ENCODE assay signal across 8 cellular contexts in the genomic region with DNA sequence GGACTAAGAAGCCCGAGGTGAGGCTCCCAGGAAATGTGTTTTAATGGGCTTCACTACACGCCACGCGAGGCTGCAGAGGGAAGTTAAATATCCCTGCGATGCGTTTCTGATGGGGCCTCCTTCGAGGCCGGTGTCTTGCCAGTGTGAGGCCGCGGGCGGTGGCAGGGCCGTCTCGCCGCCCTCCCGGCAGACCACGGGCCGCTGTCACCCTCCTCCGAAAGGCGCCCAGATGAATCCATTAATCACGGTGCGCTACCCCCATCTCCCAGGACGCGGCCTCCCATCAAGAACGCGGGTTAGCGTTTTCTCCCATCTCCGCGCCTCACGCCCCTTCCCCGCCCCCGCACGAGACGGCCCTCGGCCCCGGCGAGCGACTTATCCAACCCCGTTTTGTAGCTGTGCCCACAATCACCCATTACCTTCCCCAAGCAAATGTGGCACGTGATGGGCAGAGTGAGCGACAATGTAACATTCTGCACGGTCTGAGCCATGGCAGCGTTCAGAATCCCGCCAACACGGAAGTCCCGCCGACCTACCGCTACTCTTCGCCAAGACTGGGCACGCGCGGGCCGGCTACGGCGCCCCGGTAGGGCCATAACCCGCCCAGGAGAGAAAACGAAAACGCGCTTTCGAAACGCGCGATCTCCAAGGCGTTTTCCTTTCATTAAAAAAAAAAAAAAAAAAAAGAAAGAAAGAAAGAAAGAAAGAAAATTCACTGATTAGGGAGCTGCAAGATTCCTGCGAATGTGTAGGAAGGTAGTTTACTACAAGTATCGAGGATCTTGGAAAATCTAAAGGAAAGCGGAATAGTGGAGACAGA. TPM values are rescaled to one million over a fixed set of nuclear protein-coding genes. Genes with fewer than 3 reads are reported as not detected.
DNase-seq lines count a peak whose midpoint lies in the region; ATAC-seq and TF ChIP-seq lines count a peak whose summit lies in the region.

A gene with protein sequence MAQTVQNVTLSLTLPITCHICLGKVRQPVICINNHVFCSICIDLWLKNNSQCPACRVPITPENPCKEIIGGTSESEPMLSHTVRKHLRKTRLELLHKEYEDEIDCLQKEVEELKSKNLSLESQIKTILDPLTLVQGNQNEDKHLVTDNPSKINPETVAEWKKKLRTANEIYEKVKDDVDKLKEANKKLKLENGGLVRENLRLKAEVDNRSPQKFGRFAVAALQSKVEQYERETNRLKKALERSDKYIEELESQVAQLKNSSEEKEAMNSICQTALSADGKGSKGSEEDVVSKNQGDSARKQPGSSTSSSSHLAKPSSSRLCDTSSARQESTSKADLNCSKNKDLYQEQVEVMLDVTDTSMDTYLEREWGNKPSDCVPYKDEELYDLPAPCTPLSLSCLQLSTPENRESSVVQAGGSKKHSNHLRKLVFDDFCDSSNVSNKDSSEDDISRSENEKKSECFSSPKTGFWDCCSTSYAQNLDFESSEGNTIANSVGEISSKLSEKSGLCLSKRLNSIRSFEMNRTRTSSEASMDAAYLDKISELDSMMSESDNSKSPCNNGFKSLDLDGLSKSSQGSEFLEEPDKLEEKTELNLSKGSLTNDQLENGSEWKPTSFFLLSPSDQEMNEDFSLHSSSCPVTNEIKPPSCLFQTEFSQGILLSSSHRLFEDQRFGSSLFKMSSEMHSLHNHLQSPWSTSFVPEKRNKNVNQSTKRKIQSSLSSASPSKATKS (minus strand): TSS at position 526 of the 820 bp plus-strand sequence. CDS start 35 bp downstream, at position 491.

- peak; percentile 78 for ATAC-seq in HG02588 (IDR thresholded peaks at IDR 0.05; ENCODE audit: unreplicated experiment)
- ATAC-seq in thoracic aorta (ENCODE audit: insufficient number of reproducible peaks, low FRiP score, low read depth) = peak; percentile 54

- H3K36me3 ChIP-seq in thoracic aorta = no peaks in the 10 kb centered on the region

- H3K4me3 Mint-ChIP-seq in activated naive CD8-positive, alpha-beta T cell = peak within 1 kb of the TSS; percentile 100
- peak within 1 kb of the TSS; percentile 99 for H3K4me3 Mint-ChIP-seq in osteocyte (ENCODE audit: unreplicated experiment)

- peak within 1 kb of the TSS; percentile 41 to 52 for H3K27ac ChIP-seq in thoracic aorta

- no peaks in the 10 kb centered on the region for H3K9me3 Mint-ChIP-seq in activated naive CD8-positive, alpha-beta T cell (ENCODE audit: low read depth)
- no peaks in the 10 kb centered on the region for H3K9me3 Mint-ChIP-seq in osteocyte (ENCODE audit: unreplicated experiment)

- no peaks in the 10 kb centered on the region for H3K27me3 ChIP-seq in thoracic aorta (replicated peaks; ENCODE audit: insufficient read depth)

- H3K4me1 Mint-ChIP-seq in activated naive CD8-positive, alpha-beta T cell (ENCODE audit: low read depth) = peaks cover 43% of the 10 kb centered on the region
- peaks cover 18% of the 10 kb centered on the region for H3K4me1 Mint-ChIP-seq in osteocyte (ENCODE audit: unreplicated experiment)

- H3K36me3 Mint-ChIP-seq in activated naive CD8-positive, alpha-beta T cell = peaks cover 12% of the 10 kb centered on the region
- peaks cover 4% of the 10 kb centered on the region for H3K36me3 Mint-ChIP-seq in osteocyte (ENCODE audit: unreplicated experiment)

- peak within 1 kb of the TSS; percentile 99 for H3K27ac Mint-ChIP-seq in activated naive CD8-positive, alpha-beta T cell
- H3K27ac Mint-ChIP-seq in osteocyte (ENCODE audit: unreplicated experiment) = peak within 1 kb of the TSS; percentile 97

- peak within 1 kb of the TSS; percentile 90 for H3K4me3 ChIP-seq in thoracic aorta

- H3K27me3 Mint-ChIP-seq in activated naive CD8-positive, alpha-beta T cell = no peaks in the 10 kb centered on the region
- peaks cover 5% of the 10 kb centered on the region for H3K27me3 Mint-ChIP-seq in osteocyte (ENCODE audit: unreplicated experiment)

- no peak for TF ChIP-seq CTCF in GM10266 (IDR thresholded peaks at IDR 0.05; ENCODE audit: control insufficient read depth, insufficient read depth, low read depth, missing control alignments)
- TF ChIP-seq CTCF in osteocyte (IDR thresholded peaks at IDR 0.05) = no peak
- TF ChIP-seq CTCF in thoracic aorta (IDR thresholded peaks at IDR 0.05) = no peak

- DNase-seq in GM10266 (ENCODE audit: extremely low spot score) = peak; percentile 82
- peak; percentile 80 for DNase-seq in NCI-H1048 (lab: John Stamatoyannopoulos, UW)
- DNase-seq in SKM-1 treated with dmso at 0.1 percent for 144 hours (lab: John Stamatoyannopoulos, UW; ENCODE audit: unreplicated experiment) = peak; percentile 67
- peak; percentile 79 to 99 (median 96) for DNase-seq in head of caudate nucleus
- DNase-seq in osteocyte (ENCODE audit: extremely low spot score, unreplicated experiment) = peak; percentile 95
- DNase-seq in thoracic aorta (ENCODE audit: low spot score) = peak; percentile 53

- no peaks in the 10 kb centered on the region for H3K9me3 ChIP-seq in thoracic aorta

- H3K4me1 ChIP-seq in thoracic aorta (ENCODE audit: control insufficient read depth in 1 of 2, low read depth in 2 of 2) = peaks cover 7 to 10% of the 10 kb centered on the region in 2 donors

- intact Hi-C loops in head of caudate nucleus (cut with DNase I) = loop anchor here (10.0 kb wide), 1 partner anchor 54 kb away; a partner anchor contains a TSS

RNA-seq across cellular contexts. Expression of the gene that starts here (rescaled TPM):
- total RNA-seq in osteocyte (9.4 and 10.5 TPM in 2 replicates), thoracic aorta (10 to 100 TPM in 1 of 2 donors, 1 to 10 TPM in 1; 9.3 to 10.2 TPM)

Comparison
In these comparisons a context has a peak if more than half of its experiments do, and no peak if none do; other contexts are left out.
1. Peak in every context shown above with its lines: DNase-seq, ATAC-seq, H3K4me3 ChIP-seq and H3K27ac ChIP-seq.